ENCODE assay signal across 11 cellular contexts in the genomic region with DNA sequence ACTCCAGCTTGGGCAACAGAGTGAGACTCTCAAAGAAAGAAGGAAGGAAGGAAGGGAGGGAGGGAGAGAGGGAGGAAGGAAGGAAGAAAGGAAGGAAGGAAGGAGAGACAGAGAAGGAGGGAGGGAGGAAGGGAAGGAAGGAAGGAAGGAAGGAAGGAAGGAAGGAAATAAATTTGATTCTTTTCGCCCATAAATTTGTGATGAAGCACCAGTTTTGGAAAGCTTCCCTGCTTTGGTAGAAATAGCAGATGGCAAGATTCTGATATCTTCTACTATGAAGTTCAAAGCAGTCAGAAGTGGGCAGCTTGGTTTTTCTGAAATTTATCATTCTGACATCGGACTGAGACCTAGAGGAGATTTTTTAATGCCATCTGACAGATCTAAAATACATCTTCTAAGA.
"Had no signal": no experiment of that assay in that cellular context is flagged by ENCODE, and none has a peak within 500 bp of the region (broad histone marks: within the 10 kb centered on the region; RNA-seq: fewer than 3 reads in every experiment).

No MANE protein-coding gene starts in this region.

- H3K9me3 ChIP-seq: HAP-1 had no signal

- H2AFZ ChIP-seq: GM23248, GM23338 had no signal

- H3K27ac Mint-ChIP-seq: GM23338, H9, HFFc6 had no signal

- H3K36me3 ChIP-seq: HAP-1 had no signal

- FAIRE-seq: H1, H54 had no signal

- H3K27ac ChIP-seq: GM23248 had no signal

- H3K9me3 Mint-ChIP-seq: GM23338, H9, HFFc6 had no signal

- H3K4me3 ChIP-seq: GM23248, GM23338, HAP-1 had no signal

- H3K4me2 ChIP-seq: GM23338 had no signal

- ATAC-seq: GM23338, HCT116 had no signal

- DNase-seq: GM23248, GOT3, H7, H9, HCEC 1CT, HFFc6 had no signal

- H3K4me3 Mint-ChIP-seq: GM23338, H9, HFFc6 had no signal

- H3K9ac ChIP-seq: GM23248 had no signal
